Comparison of ENCODE assay signal across 8 cellular contexts in the genomic region with DNA sequence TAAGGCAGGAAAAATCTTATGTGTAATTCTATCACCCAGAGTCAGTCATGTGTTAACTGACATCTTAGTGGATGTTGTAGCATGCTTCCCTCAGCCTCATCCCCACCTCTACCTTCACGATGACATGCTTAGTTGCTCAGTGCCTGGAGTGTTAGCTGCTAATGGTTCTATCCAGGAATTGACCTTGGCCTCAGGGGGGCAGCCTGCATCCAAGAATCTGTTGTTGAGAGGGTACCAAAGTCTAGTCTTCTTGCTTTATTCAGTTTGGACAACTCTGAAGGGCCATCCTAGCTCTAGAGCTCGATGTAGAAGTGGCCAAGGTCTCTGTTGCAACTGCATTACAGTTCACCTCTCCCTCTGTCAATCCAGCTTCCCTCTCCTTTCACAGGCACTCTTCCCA.
A peak's percentile ranks its signal among the peaks of the same experiment; 100 is the strongest.
DNase-seq lines count a peak whose midpoint lies in the region; ATAC-seq and TF ChIP-seq lines count a peak whose summit lies in the region.

No MANE protein-coding gene starts in this region.

- TF ChIP-seq CTCF in AG04449 (IDR thresholded peaks at IDR 0.05; ENCODE audit: insufficient read depth, low read length, missing control alignments) = peak; percentile 66
- TF ChIP-seq CTCF in GM23338 (conservative IDR thresholded peaks at IDR 0.05; ENCODE audit: low read depth in 2 of 2) = peak; percentile 71 to 95
- TF ChIP-seq CTCF in foreskin keratinocyte (conservative IDR thresholded peaks at IDR 0.05) = peak; percentile 51
- peak; percentile 31 for TF ChIP-seq CTCF in psoas muscle (IDR thresholded peaks at IDR 0.05)

- POLR2A ChIA-PET in AG04449 (lab: Yijun Ruan, JAX) = no interaction called here

- H3K9me3 Mint-ChIP-seq in GM23338 = no peaks in the 10 kb centered on the region; the same call in 2 of the 3 replicates

- H3K4me2 ChIP-seq in GM23338 = no peak overlapping the region

- no peak overlapping the region for H3K27ac ChIP-seq in GM23338 (ENCODE audit: low read depth)
- H3K27ac ChIP-seq in foreskin keratinocyte = no peak overlapping the region
- no peak overlapping the region for H3K27ac ChIP-seq in psoas muscle

- no peaks in the 10 kb centered on the region for H3K27me3 Mint-ChIP-seq in GM23338 (ENCODE audit: insufficient read depth, low read depth, poor library complexity)

- no peaks in the 10 kb centered on the region for H3K36me3 Mint-ChIP-seq in GM23338 (ENCODE audit: low read depth)

- H3K4me3 Mint-ChIP-seq in GM23338 = no peak overlapping the region

- 0 out of 2 replicates have a peak, but pooled peaks cover 9% of the 10 kb centered on the region for H3K9me2 ChIP-seq in GM23338 (ENCODE audit: insufficient read depth)

- no peak overlapping the region for H3K27ac Mint-ChIP-seq in GM23338

- 29 to 41% (median 30%) methylated on average over 2 of the region's 2 CpGs for WGBS in psoas muscle, 3 donors

- no peaks in the 10 kb centered on the region for H3K4me1 Mint-ChIP-seq in GM23338

- no peaks in the 10 kb centered on the region for H3K79me2 ChIP-seq in GM23338 (replicated peaks; ENCODE audit: insufficient read depth)

- H2AFZ ChIP-seq in GM23338 = peak overlapping the region; percentile 63; the same call in 1 of the 2 replicates

- no peaks in the 10 kb centered on the region for H3K9me3 ChIP-seq in psoas muscle

- H3K4me1 ChIP-seq in GM23338 (ENCODE audit: insufficient read depth) = no peaks in the 10 kb centered on the region
- no peaks in the 10 kb centered on the region for H3K4me1 ChIP-seq in foreskin keratinocyte
- H3K4me1 ChIP-seq in psoas muscle = no peaks in the 10 kb centered on the region

- CTCF ChIA-PET in AG04449 (lab: Yijun Ruan, JAX) = interaction anchor here (0.7 to 3.6 kb wide), 31 partner anchors 9 to 533 kb away, joined by 3 to 43 read pairs (median 3); no protein-coding TSS in a partner anchor

- no peaks in the 10 kb centered on the region for H3K36me3 ChIP-seq in GM23338 (ENCODE audit: insufficient read depth)
- peaks cover 0 to 8% of the 10 kb centered on the region in 2 donors for H3K36me3 ChIP-seq in psoas muscle (ENCODE audit: insufficient read depth in 1 of 2, low read depth in 1 of 2)

- no peaks in the 10 kb centered on the region for H4K20me1 ChIP-seq in GM23338 (replicated peaks; ENCODE audit: insufficient read depth)

- no peaks in the 10 kb centered on the region for H3K27me3 ChIP-seq in GM23338 (ENCODE audit: insufficient read depth)
- no peaks in the 10 kb centered on the region for H3K27me3 ChIP-seq in foreskin keratinocyte
- no peaks in the 10 kb centered on the region for H3K27me3 ChIP-seq in psoas muscle (ENCODE audit: insufficient read depth in 3 of 3, low read length in 2 of 3)

- no peak overlapping the region for H3K4me3 ChIP-seq in AG04449 (ENCODE audit: low read depth, low read length)
- no peak overlapping the region for H3K4me3 ChIP-seq in GM23338
- H3K4me3 ChIP-seq in psoas muscle = no peak overlapping the region

- H3F3A ChIP-seq in GM23338 (replicated peaks; ENCODE audit: low read depth) = no peaks in the 10 kb centered on the region

- ATAC-seq in GM23338 (peak; percentile 96), foreskin keratinocyte (no peak), psoas muscle (peak in 1 of 4 donors; percentile 47)

- intact Hi-C loops in psoas muscle (cut with DNase I) = no loop called here

- DNase-seq in AG04449 (ENCODE audit: low read depth, low spot score) = no peak
- peak; percentile 72 for DNase-seq in GM23338 (ENCODE audit: low spot score)
- peak; percentile 43 for DNase-seq in SHP77 treated with DMSO at 0.1 percent for 48 hours (lab: John Stamatoyannopoulos, UW)
- peak; percentile 2 to 34 for DNase-seq in foreskin keratinocyte
- DNase-seq in psoas muscle = peak; percentile 46 to 59
- DNase-seq in CD1c-positive myeloid dendritic cell (ENCODE audit: extremely low spot score) = no peak
- no peak for DNase-seq in GOT3 (lab: John Stamatoyannopoulos, UW)
- DNase-seq in T-helper 2 cell = no peak

TF ChIP-seq in GM23338, 12 proteins besides CTCF, POLR2A, EP300 and RAD21 (continues in another document):
- TF ChIP-seq EZH2 (IDR thresholded peaks at IDR 0.05; ENCODE audit: low read depth, unreplicated experiment) = no peak
- TF ChIP-seq ZNF331 (CRISPR knock-in tag; IDR thresholded peaks at IDR 0.05; ENCODE audit: low read depth) = no peak
- no peak for TF ChIP-seq CREB1 (CRISPR knock-in tag; IDR thresholded peaks at IDR 0.05; ENCODE audit: low read depth)
- TF ChIP-seq, protein P1, sequence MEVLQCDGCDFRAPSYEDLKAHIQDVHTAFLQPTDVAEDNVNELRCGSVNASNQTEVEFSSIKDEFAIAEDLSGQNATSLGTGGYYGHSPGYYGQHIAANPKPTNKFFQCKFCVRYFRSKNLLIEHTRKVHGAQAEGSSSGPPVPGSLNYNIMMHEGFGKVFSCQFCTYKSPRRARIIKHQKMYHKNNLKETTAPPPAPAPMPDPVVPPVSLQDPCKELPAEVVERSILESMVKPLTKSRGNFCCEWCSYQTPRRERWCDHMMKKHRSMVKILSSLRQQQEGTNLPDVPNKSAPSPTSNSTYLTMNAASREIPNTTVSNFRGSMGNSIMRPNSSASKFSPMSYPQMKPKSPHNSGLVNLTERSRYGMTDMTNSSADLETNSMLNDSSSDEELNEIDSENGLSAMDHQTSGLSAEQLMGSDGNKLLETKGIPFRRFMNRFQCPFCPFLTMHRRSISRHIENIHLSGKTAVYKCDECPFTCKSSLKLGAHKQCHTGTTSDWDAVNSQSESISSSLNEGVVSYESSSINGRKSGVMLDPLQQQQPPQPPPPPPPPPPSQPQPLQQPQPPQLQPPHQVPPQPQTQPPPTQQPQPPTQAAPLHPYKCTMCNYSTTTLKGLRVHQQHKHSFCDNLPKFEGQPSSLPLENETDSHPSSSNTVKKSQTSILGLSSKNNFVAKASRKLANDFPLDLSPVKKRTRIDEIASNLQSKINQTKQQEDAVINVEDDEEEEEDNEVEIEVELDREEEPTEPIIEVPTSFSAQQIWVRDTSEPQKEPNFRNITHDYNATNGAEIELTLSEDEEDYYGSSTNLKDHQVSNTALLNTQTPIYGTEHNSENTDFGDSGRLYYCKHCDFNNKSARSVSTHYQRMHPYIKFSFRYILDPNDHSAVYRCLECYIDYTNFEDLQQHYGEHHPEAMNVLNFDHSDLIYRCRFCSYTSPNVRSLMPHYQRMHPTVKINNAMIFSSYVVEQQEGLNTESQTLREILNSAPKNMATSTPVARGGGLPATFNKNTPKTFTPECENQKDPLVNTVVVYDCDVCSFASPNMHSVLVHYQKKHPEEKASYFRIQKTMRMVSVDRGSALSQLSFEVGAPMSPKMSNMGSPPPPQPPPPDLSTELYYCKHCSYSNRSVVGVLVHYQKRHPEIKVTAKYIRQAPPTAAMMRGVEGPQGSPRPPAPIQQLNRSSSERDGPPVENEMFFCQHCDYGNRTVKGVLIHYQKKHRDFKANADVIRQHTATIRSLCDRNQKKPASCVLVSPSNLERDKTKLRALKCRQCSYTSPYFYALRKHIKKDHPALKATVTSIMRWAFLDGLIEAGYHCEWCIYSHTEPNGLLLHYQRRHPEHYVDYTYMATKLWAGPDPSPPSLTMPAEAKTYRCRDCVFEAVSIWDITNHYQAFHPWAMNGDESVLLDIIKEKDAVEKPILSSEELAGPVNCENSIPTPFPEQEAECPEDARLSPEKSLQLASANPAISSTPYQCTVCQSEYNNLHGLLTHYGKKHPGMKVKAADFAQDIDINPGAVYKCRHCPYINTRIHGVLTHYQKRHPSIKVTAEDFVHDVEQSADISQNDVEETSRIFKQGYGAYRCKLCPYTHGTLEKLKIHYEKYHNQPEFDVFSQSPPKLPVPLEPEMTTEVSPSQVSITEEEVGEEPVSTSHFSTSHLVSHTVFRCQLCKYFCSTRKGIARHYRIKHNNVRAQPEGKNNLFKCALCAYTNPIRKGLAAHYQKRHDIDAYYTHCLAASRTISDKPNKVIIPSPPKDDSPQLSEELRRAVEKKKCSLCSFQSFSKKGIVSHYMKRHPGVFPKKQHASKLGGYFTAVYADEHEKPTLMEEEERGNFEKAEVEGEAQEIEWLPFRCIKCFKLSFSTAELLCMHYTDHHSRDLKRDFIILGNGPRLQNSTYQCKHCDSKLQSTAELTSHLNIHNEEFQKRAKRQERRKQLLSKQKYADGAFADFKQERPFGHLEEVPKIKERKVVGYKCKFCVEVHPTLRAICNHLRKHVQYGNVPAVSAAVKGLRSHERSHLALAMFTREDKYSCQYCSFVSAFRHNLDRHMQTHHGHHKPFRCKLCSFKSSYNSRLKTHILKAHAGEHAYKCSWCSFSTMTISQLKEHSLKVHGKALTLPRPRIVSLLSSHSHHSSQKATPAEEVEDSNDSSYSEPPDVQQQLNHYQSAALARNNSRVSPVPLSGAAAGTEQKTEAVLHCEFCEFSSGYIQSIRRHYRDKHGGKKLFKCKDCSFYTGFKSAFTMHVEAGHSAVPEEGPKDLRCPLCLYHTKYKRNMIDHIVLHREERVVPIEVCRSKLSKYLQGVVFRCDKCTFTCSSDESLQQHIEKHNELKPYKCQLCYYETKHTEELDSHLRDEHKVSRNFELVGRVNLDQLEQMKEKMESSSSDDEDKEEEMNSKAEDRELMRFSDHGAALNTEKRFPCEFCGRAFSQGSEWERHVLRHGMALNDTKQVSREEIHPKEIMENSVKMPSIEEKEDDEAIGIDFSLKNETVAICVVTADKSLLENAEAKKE (CRISPR knock-in tag; IDR thresholded peaks at IDR 0.05) = no peak
- no peak for TF ChIP-seq JUNB (IDR thresholded peaks at IDR 0.05; ENCODE audit: unreplicated experiment)
- TF ChIP-seq, protein P2, sequence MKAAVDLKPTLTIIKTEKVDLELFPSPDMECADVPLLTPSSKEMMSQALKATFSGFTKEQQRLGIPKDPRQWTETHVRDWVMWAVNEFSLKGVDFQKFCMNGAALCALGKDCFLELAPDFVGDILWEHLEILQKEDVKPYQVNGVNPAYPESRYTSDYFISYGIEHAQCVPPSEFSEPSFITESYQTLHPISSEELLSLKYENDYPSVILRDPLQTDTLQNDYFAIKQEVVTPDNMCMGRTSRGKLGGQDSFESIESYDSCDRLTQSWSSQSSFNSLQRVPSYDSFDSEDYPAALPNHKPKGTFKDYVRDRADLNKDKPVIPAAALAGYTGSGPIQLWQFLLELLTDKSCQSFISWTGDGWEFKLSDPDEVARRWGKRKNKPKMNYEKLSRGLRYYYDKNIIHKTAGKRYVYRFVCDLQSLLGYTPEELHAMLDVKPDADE (IDR thresholded peaks at IDR 0.05) = no peak

Comparison
In these comparisons a context has a peak if more than half of its experiments do, and no peak if none do; other contexts are left out.
1. DNase-seq: peak in GM23338 (single experiment), SHP77 treated with DMSO at 0.1 percent for 48 hours (single experiment), foreskin keratinocyte (2 of 2) and psoas muscle (2 of 2); none in AG04449 (single experiment), CD1c-positive myeloid dendritic cell (single experiment), GOT3 (single experiment) and T-helper 2 cell (0 of 5).
2. CTCF ChIP-seq: peak in every context shown above with its lines; median percentile 83 in GM23338; 66 in AG04449; 51 in foreskin keratinocyte; 31 in psoas muscle.